23 cellular contexts compared by ENCODE assay signal in the genomic region with DNA sequence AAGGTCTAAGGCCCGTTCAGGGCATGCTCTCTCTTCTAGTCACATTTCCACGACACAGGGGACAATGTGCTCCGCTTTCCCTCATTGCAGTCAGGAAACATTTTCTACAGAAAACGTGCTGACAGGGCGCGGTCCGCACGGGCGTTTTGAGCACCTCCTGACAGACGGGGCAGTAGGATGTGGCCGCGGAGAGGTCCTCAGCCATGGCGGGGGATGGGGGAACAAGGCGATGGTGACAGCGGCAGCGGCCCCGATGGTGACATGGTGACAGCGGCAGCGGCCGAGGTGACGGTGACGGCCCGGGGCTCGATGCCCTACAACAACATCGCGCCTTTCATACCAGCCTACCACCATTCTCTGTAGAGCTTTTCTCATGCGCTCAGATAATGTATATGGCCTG. TPM values are rescaled to one million over a fixed set of nuclear protein-coding genes. Genes with fewer than 3 reads are reported as not detected.
A peak's percentile ranks its signal among the peaks of the same experiment; 100 is the strongest.
DNase-seq lines count a peak whose midpoint lies in the region; ATAC-seq and TF ChIP-seq lines count a peak whose summit lies in the region.
"Had no signal": no experiment of that assay in that cellular context is flagged by ENCODE, and none has a peak within 500 bp of the region (broad histone marks: within the 10 kb centered on the region; RNA-seq: fewer than 3 reads in every experiment).

No MANE protein-coding gene starts in this region.

- H3K4me3 ChIP-seq in adipocyte (ENCODE audit: low read length) (peak overlapping the region; percentile 89), heart left ventricle (peak overlapping the region in 8 of 12 donors; percentile 16 to 97 (median 86)), parathyroid adenoma (ENCODE audit: low read depth, low read length) (no peak overlapping the region)
- H3K4me3 ChIP-seq: gastroesophageal sphincter, pancreas, testis had no signal

- WGBS in heart left ventricle, 4 donors: 68 to 81% (median 80%) methylated on average over 27 of the region's 27 CpGs

- H2AFZ ChIP-seq in parathyroid adenoma: no peak overlapping the region

- intact Hi-C loops in heart left ventricle (cut with DNase I): loop anchor here in 9 of 10 donors (5.0 to 10.0 kb wide), 15 partner anchors 47 to 164 kb away; no protein-coding TSS in a partner anchor

- H3K4me1 ChIP-seq in adipocyte (ENCODE audit: control insufficient read depth, insufficient read depth, low read length): peaks cover 23% of the 10 kb centered on the region
- peaks cover 3 to 63% (median 42%) of the 10 kb centered on the region in 12 donors for H3K4me1 ChIP-seq in heart left ventricle
- peaks cover 8% of the 10 kb centered on the region for H3K4me1 ChIP-seq in parathyroid adenoma

- peak; percentile 56 for DNase-seq in ELF-1 (ENCODE audit: low read depth, low spot score)
- DNase-seq in adipocyte (ENCODE audit: low read depth): no peak
- peak in 4 of 5 donors; percentile 35 to 52 (median 43) for DNase-seq in heart left ventricle
- no peak for DNase-seq in NCI-H226
- DNase-seq: activated CD4-positive, alpha-beta T cell treated with anti-CD3 and anti-CD28 coated beads for 1 hour; activated naive CD4-positive, alpha-beta T cell treated with anti-CD3 and anti-CD28 coated beads for 36 hours; activated T-cell treated with anti-CD3 and anti-CD28 coated beads, Interleukin-2, amount 50 U/mL, for 48 hours; anterior cingulate cortex; CD4-positive, alpha-beta memory T cell; effector CD4-positive, alpha-beta T cell; naive thymus-derived CD4-positive, alpha-beta T cell; NCI-H1105; NCI-H2029 treated with DMSO at 0.1 percent for 48 hours; NCI-H446; pancreas; SHP77 treated with DMSO at 0.1 percent for 48 hours; testis had no signal

- TF ChIP-seq CTCF in heart left ventricle (IDR thresholded peaks at IDR 0.05) (no peak), parathyroid adenoma (IDR thresholded peaks at IDR 0.05) (no peak)

- H3K36me3 ChIP-seq in adipocyte (ENCODE audit: control insufficient read depth, insufficient read depth, low read length, severe bottlenecking) (peaks cover 5% of the 10 kb centered on the region), heart left ventricle (peaks cover 0 to 12% (median 0%) of the 10 kb centered on the region in 9 donors), parathyroid adenoma (ENCODE audit: control insufficient read depth, insufficient read depth, low read length) (no peaks in the 10 kb centered on the region)
- H3K36me3 ChIP-seq: pancreas had no signal

- H3K27me3 ChIP-seq in adipocyte (replicated peaks; ENCODE audit: control insufficient read depth, insufficient read depth, low read length): no peaks in the 10 kb centered on the region
- no peaks in the 10 kb centered on the region for H3K27me3 ChIP-seq in heart left ventricle
- H3K27me3 ChIP-seq in parathyroid adenoma (ENCODE audit: control insufficient read depth, insufficient read depth, low read length): no peaks in the 10 kb centered on the region
- H3K27me3 ChIP-seq: gastroesophageal sphincter, pancreas, testis had no signal

- peaks cover 17% of the 10 kb centered on the region for H3K79me2 ChIP-seq in parathyroid adenoma

- ATAC-seq in heart left ventricle (no peak), GM18867 (IDR thresholded peaks at IDR 0.05; ENCODE audit: unreplicated experiment) (no peak), GM21447 (IDR thresholded peaks at IDR 0.05; ENCODE audit: unreplicated experiment) (no peak), GM19463 (IDR thresholded peaks at IDR 0.05; ENCODE audit: unreplicated experiment) (no peak)
- ATAC-seq: esophagus mucosa; gastroesophageal sphincter; naive thymus-derived CD4-positive, alpha-beta T cell; pancreas had no signal

- H3K9me3 ChIP-seq in adipocyte (ENCODE audit: control insufficient read depth, low read length): no peaks in the 10 kb centered on the region
- H3K9me3 ChIP-seq in heart left ventricle: no peaks in the 10 kb centered on the region
- no peaks in the 10 kb centered on the region for H3K9me3 ChIP-seq in parathyroid adenoma (ENCODE audit: control insufficient read depth, low read length)
- H3K9me3 ChIP-seq: gastroesophageal sphincter, pancreas, testis had no signal

- TF ChIP-seq POLR2A in heart left ventricle (IDR thresholded peaks at IDR 0.05): no peak

- peak overlapping the region in 7 of 12 donors; percentile 5 to 68 (median 28) for H3K27ac ChIP-seq in heart left ventricle
- H3K27ac ChIP-seq in parathyroid adenoma: peak overlapping the region; percentile 26
- H3K27ac ChIP-seq: gastroesophageal sphincter, pancreas, testis had no signal

- H3K9ac ChIP-seq in adipocyte (ENCODE audit: low read length) (no peak overlapping the region), parathyroid adenoma (no peak overlapping the region)

- no peak overlapping the region for H3K4me2 ChIP-seq in parathyroid adenoma (ENCODE audit: low read length)

RNA-seq across cellular contexts. Expression of gene PLPP1, which starts 4.1 kb away (rescaled TPM):
- 100 to 1,000 TPM in 3 of 9 donors, 10 to 100 TPM in 6; 65.0 to 223 (median 81.5) TPM for total RNA-seq in heart left ventricle
- 100 to 1,000 TPM in 1 of 2 donors, 10 to 100 TPM in 1; 64.9 to 110 TPM for polyA plus RNA-seq in heart left ventricle

Comparison
In these comparisons a context has a peak if more than half of its experiments do, and no peak if none do; other contexts are left out.
1. DNase-seq: peak in ELF-1 (single experiment) and heart left ventricle (4 of 5); none in adipocyte (single experiment) and NCI-H226 (single experiment).